Comparison of ENCODE assay signal across 8 cellular contexts in the genomic region with DNA sequence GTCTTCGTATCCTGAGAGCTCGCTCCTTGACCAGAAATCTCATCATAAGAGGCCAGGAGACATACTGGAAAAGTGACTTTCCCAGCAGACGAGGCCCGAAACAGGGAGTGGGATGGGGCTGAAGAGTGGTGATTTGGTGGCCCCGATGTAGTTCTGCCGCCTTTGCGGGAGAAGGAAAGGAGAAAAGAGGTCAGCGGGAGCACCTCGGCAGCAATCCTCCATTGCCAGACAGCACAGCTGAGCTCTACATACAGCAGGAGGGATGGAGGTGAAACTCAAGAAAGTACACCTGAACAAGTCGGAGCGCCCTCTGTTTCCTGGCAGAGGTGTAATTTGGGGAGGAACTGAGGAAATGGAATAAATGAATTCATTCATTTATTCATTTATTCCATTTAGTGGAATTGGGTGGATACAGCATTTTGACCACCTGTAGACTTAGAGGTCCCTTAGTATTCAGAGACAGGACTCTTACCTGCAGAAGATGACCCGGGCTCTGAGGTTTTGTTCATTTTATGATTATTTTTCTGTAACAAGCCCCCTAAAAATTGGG. TPM values are rescaled to one million over a fixed set of nuclear protein-coding genes. Genes with fewer than 3 reads are reported as not detected.
DNase-seq lines count a peak whose midpoint lies in the region; ATAC-seq, FAIRE-seq and TF ChIP-seq lines count a peak whose summit lies in the region.

No MANE protein-coding gene starts in this region.

- H3K79me2 ChIP-seq in GM12878 (ENCODE audit: control insufficient read depth, insufficient read depth, low read length): no peaks in the 10 kb centered on the region

- no peak for TF ChIP-seq RAD21 in GM12878 (IDR thresholded peaks at IDR 0.05; ENCODE audit: insufficient read depth, low read depth, low read length)

- H3K4me3 ChIP-seq in GM12878: peak overlapping the region; percentile 53; the same call in 1 of the 2 replicates
- H3K4me3 ChIP-seq in uterus: peak overlapping the region; percentile 23 to 35

- H3K36me3 Mint-ChIP-seq in mesothelial cell of epicardium: no peaks in the 10 kb centered on the region

- peak overlapping the region; percentile 86 for H2AFZ ChIP-seq in GM12878 (ENCODE audit: control insufficient read depth, low read depth, low read length)

- no peaks in the 10 kb centered on the region for H4K20me1 ChIP-seq in GM12878 (ENCODE audit: control insufficient read depth, insufficient read depth)

- no peaks in the 10 kb centered on the region for H3K9me3 Mint-ChIP-seq in mesothelial cell of epicardium

- CTCF ChIA-PET in GM12878 (lab: Yijun Ruan, JAX): interaction anchor here (0.6 to 6.6 kb wide), 41 partner anchors 7 to 450 kb away, joined by 3 to 561 read pairs (median 4); partner anchors contain the start of genes POLR1H, PPP1R11, TRIM10 and TRIM31

- peaks cover 93% of the 10 kb centered on the region for H3K27me3 Mint-ChIP-seq in mesothelial cell of epicardium (ENCODE audit: low read depth)

- DNase-seq in stimulated activated CD4-positive, alpha-beta T cell treated with anti-CD3 and anti-CD28 coated beads, Interleukin-15, amount 100 ng/mL, for 24 hours: peak; percentile 15
- no peak for DNase-seq in stimulated activated CD4-positive, alpha-beta T cell treated with anti-CD3 and anti-CD28 coated beads, Interleukin-2, amount 100 ng/mL, for 48 hours
- no peak for DNase-seq in GM12878 (ENCODE audit: low read depth, low spot score)
- no peak for DNase-seq in mesothelial cell of epicardium (ENCODE audit: low spot score in 2 of 2, unreplicated experiment in 2 of 2)
- no peak for DNase-seq in uterus
- DNase-seq in KG1 (lab: John Stamatoyannopoulos, UW): no peak
- DNase-seq in NCI-H1092 treated with DMSO at 0.1 percent for 48 hours (lab: John Stamatoyannopoulos, UW): no peak
- no peak for DNase-seq in effector CD4-positive, alpha-beta T cell

- no peak for TF ChIP-seq POLR2A in GM12878 (IDR thresholded peaks at IDR 0.05; ENCODE audit: low read depth, low read length)
- TF ChIP-seq POLR2A in uterus (IDR thresholded peaks at IDR 0.05): no peak

- peak overlapping the region; percentile 94 for H3K4me2 ChIP-seq in GM12878 (ENCODE audit: control insufficient read depth, insufficient read depth)

- H3K9me3 ChIP-seq in GM12878 (replicated peaks; ENCODE audit: control insufficient read depth, insufficient read depth, low read length) (no peaks in the 10 kb centered on the region), uterus (no peaks in the 10 kb centered on the region)

- no peak for FAIRE-seq in GM12878 (lab: Jason Lieb, UNC)

- no peak overlapping the region for H3K27ac Mint-ChIP-seq in mesothelial cell of epicardium

- TF ChIP-seq EP300 in GM12878 (IDR thresholded peaks at IDR 0.05; ENCODE audit: borderline replicate concordance in 1 of 2, control insufficient read depth in 1 of 2, low read depth in 2 of 2, low read length in 2 of 2): no peak

- RAD21 ChIA-PET in GM12878 (lab: Charles Lee; ENCODE audit: unreplicated experiment): interaction anchor here (0.6 to 9.0 kb wide), 26 partner anchors 9 to 293 kb away, joined by 3 to 333 read pairs (median 5); partner anchors contain the start of genes POLR1H, PPP1R11, TRIM26 and TRIM31

- H3K27ac ChIP-seq in GM12878 (ENCODE audit: control insufficient read depth, insufficient read depth) (no peak overlapping the region), uterus (peak overlapping the region; percentile 58 to 75)

- H3K4me1 ChIP-seq in GM12878 (ENCODE audit: control insufficient read depth, insufficient read depth, low read length) (peaks cover 19% of the 10 kb centered on the region), uterus (peaks cover 0 to 11% of the 10 kb centered on the region in 2 donors)

- POLR2A ChIA-PET in GM12878 (lab: Charles Lee): interaction anchor here (0.8 to 5.0 kb wide), 6 partner anchors 8 to 44 kb away, joined by 3 to 54 read pairs (median 7); partner anchors contain the start of gene TRIM31

- in situ Hi-C loops in GM12878 (cut with MboI): no loop called here

- no peak for TF ChIP-seq CTCF in GM12878 (IDR thresholded peaks at IDR 0.05 in 2 of 3, conservative IDR thresholded peaks at IDR 0.05 in 1 of 3; ENCODE audit: control insufficient read depth in 2 of 3, extremely low read depth in 1 of 3, insufficient read depth in 1 of 3, low read depth in 3 of 3, low read length in 3 of 3)
- no peak for TF ChIP-seq CTCF in mesothelial cell of epicardium (IDR thresholded peaks at IDR 0.05; ENCODE audit: unreplicated experiment)
- no peak for TF ChIP-seq CTCF in uterus (IDR thresholded peaks at IDR 0.05)

- H3K36me3 ChIP-seq in GM12878 (ENCODE audit: control insufficient read depth in 2 of 2, insufficient read depth in 2 of 2, low read length in 1 of 2) (no peaks in the 10 kb centered on the region), uterus (no peaks in the 10 kb centered on the region)

- no peak for ATAC-seq in GM12878

- peaks cover 24% of the 10 kb centered on the region for H3K4me1 Mint-ChIP-seq in mesothelial cell of epicardium

- peak overlapping the region; percentile 34; the same call in 1 of the 2 replicates for H3K9ac ChIP-seq in GM12878 (ENCODE audit: control insufficient read depth, insufficient read depth, low read length)

- WGBS in GM12878 (ENCODE audit: insufficient coverage, insufficient replicate concordance, low lambda C conversion rate, missing lambda C conversion rate): 27% methylated on average over 12 of the region's 12 CpGs

- H3K4me3 Mint-ChIP-seq in mesothelial cell of epicardium: peak overlapping the region; percentile 71

- intact Hi-C loops in GM12878 (cut with micrococcal nuclease; ENCODE audit: unreplicated experiment): loop anchor here (1.0 kb wide), 2 partner anchors 28 to 67 kb away; no protein-coding TSS in a partner anchor
- intact Hi-C loops in uterus (cut with DNase I; ENCODE audit: low total_unique reads): no loop called here

- H3K27me3 ChIP-seq in GM12878 (replicated peaks in 1 of 2; ENCODE audit: control insufficient read depth in 2 of 2, insufficient read depth in 2 of 2, low read length in 1 of 2) (peaks cover 10 to 24% of the 10 kb centered on the region in 2 experiments), uterus (peaks cover 0 to 17% of the 10 kb centered on the region in 2 donors)

- SMC1A ChIA-PET in GM12878 (lab: Charles Lee; ENCODE audit: uncharacterized antibody, unreplicated experiment): interaction anchor here (0.8 to 16.6 kb wide), 25 partner anchors 10 to 456 kb away, joined by 3 to 647 read pairs (median 4); partner anchors contain the start of genes POLR1H, TRIM26, TRIM31 and TRIM40

- BruUV-seq in GM12878 (replicated peaks; lab: Mats Ljungman, UMichigan): no TSS peak

RNA-seq across cellular contexts. Expression of gene TRIM31, which starts 9.2 kb away (rescaled TPM):
- 8.0 and 9.0 TPM in 2 replicates for total RNA-seq in GM12878 (2013; cell fraction: nucleolus; rRNA removed)
- total RNA-seq in GM12878 (2014; rRNA removed): 0.11 and 0.22 TPM in 2 replicates
- 0.09 and 0.31 TPM in 2 replicates for total RNA-seq in GM12878 (2014; rRNA removed; fragmentation: Illumina TruSeq; extraction: Trizol)
- 0.18 and 0.35 TPM in 2 replicates for total RNA-seq in GM12878 (2021)
- polyA plus RNA-seq in GM12878 (2011; ENCODE audit: low read depth): 0.66 TPM
- polyA plus RNA-seq in GM12878 (2011; rRNA removed): 17.4 and 20.5 TPM in 2 replicates
- polyA plus RNA-seq in GM12878 (2011; cell fraction: cytosol; rRNA removed): 14.1 and 18.0 TPM in 2 replicates
- 34.8 and 44.5 TPM in 2 replicates for polyA plus RNA-seq in GM12878 (2011; cell fraction: nucleus; rRNA removed)
- polyA plus RNA-seq in GM12878 (2012): 0.13 and 0.16 TPM in 2 replicates
- 0.47 and 0.57 TPM in 2 replicates for polyA plus RNA-seq in GM12878 (2014; fragmentation: Illumina TruSeq; extraction: Trizol)
- under 1 TPM in 1 of 2 experiments, not detected in 1; 0.09 TPM for polyA plus RNA-seq in GM12878 (2014; fragmentation: Nextera tagmentation; extraction: Ambion mirVana)
- 0.33 and 0.41 TPM in 2 replicates for polyA plus RNA-seq in GM12878 (2014; rRNA removed)
- not detected for polyA plus RNA-seq in GM12878 (2016; fragmentation: Nextera tagmentation; extraction: Ambion mirVana)
- 14.7 and 16.4 TPM in 2 replicates for polyA minus RNA-seq in GM12878 (2011; rRNA and poly(A)+ RNA removed)
- polyA minus RNA-seq in GM12878 (2011; cell fraction: cytosol; rRNA and poly(A)+ RNA removed): 5.8 and 7.5 TPM in 2 replicates
- polyA minus RNA-seq in GM12878 (2011; cell fraction: nucleus; rRNA and poly(A)+ RNA removed): 12.8 and 13.3 TPM in 2 replicates
- 0.58 to 0.68 TPM in 2 of 3 replicates, not detected in the other for total RNA-seq in mesothelial cell of epicardium
- not detected for total RNA-seq in uterus

RNA-seq across cellular contexts. Expression of gene RNF39, which starts 28.1 kb away (rescaled TPM):
- total RNA-seq in GM12878 (2013; cell fraction: nucleolus; rRNA removed): not detected in 2 replicates
- not detected in 2 replicates for total RNA-seq in GM12878 (2014; rRNA removed)
- total RNA-seq in GM12878 (2014; rRNA removed; fragmentation: Illumina TruSeq; extraction: Trizol): not detected in 2 replicates
- total RNA-seq in GM12878 (2021): not detected in 2 replicates
- 0.25 TPM for polyA plus RNA-seq in GM12878 (2011; ENCODE audit: low read depth)
- not detected in 2 replicates for polyA plus RNA-seq in GM12878 (2011; rRNA removed)
- polyA plus RNA-seq in GM12878 (2011; cell fraction: cytosol; rRNA removed): not detected in 2 replicates
- polyA plus RNA-seq in GM12878 (2011; cell fraction: nucleus; rRNA removed): not detected in 2 replicates
- 0.31 and 0.50 TPM in 2 replicates for polyA plus RNA-seq in GM12878 (2012)
- polyA plus RNA-seq in GM12878 (2014; fragmentation: Illumina TruSeq; extraction: Trizol): not detected in 2 replicates
- polyA plus RNA-seq in GM12878 (2014; fragmentation: Nextera tagmentation; extraction: Ambion mirVana): not detected
- polyA plus RNA-seq in GM12878 (2014; rRNA removed): 0.04 TPM in 1 of 2 replicates, not detected in the other
- under 1 TPM in 1 of 2 experiments, not detected in 1; 0.11 TPM for polyA plus RNA-seq in GM12878 (2016; fragmentation: Nextera tagmentation; extraction: Ambion mirVana)
- not detected in 2 replicates for polyA minus RNA-seq in GM12878 (2011; rRNA and poly(A)+ RNA removed)
- not detected in 2 replicates for polyA minus RNA-seq in GM12878 (2011; cell fraction: cytosol; rRNA and poly(A)+ RNA removed)
- not detected in 2 replicates for polyA minus RNA-seq in GM12878 (2011; cell fraction: nucleus; rRNA and poly(A)+ RNA removed)
- not detected in 3 replicates for total RNA-seq in mesothelial cell of epicardium
- total RNA-seq in uterus: under 1 TPM in 2 of 4 donors, not detected in 2; 0.21 to 0.83 TPM

RNA-seq across cellular contexts. Expression of gene TRIM40, which starts 32.2 kb away (rescaled TPM):
- total RNA-seq in GM12878 (2013; cell fraction: nucleolus; rRNA removed): not detected in 2 replicates
- total RNA-seq in GM12878 (2014; rRNA removed) (0.05 TPM in 1 of 2 replicates, not detected in the other), GM12878 (2014; rRNA removed; fragmentation: Illumina TruSeq; extraction: Trizol) (not detected in 2 replicates), GM12878 (2021) (not detected in 2 replicates), mesothelial cell of epicardium (not detected in 3 replicates), uterus (not detected)
- not detected for polyA plus RNA-seq in GM12878 (2011; ENCODE audit: low read depth)
- polyA plus RNA-seq in GM12878 (2011; rRNA removed) (not detected in 2 replicates), GM12878 (2014; fragmentation: Illumina TruSeq; extraction: Trizol) (not detected in 2 replicates), GM12878 (2014; fragmentation: Nextera tagmentation; extraction: Ambion mirVana) (not detected), GM12878 (2014; rRNA removed) (not detected in 2 replicates), GM12878 (2016; fragmentation: Nextera tagmentation; extraction: Ambion mirVana) (not detected)
- polyA plus RNA-seq in GM12878 (2011; cell fraction: cytosol; rRNA removed): not detected in 2 replicates
- not detected in 2 replicates for polyA plus RNA-seq in GM12878 (2011; cell fraction: nucleus; rRNA removed)
- not detected in 2 replicates for polyA plus RNA-seq in GM12878 (2012)
- polyA minus RNA-seq in GM12878 (2011; rRNA and poly(A)+ RNA removed): not detected in 2 replicates
- polyA minus RNA-seq in GM12878 (2011; cell fraction: cytosol; rRNA and poly(A)+ RNA removed): not detected in 2 replicates
- polyA minus RNA-seq in GM12878 (2011; cell fraction: nucleus; rRNA and poly(A)+ RNA removed): not detected in 2 replicates

RNA-seq across cellular contexts. Expression of gene PPP1R11, which starts 36.7 kb away (rescaled TPM):
- total RNA-seq in GM12878 (2013; cell fraction: nucleolus; rRNA removed): 8.2 and 10.4 TPM in 2 replicates
- 27.4 and 32.9 TPM in 2 replicates for total RNA-seq in GM12878 (2014; rRNA removed)
- total RNA-seq in GM12878 (2014; rRNA removed; fragmentation: Illumina TruSeq; extraction: Trizol): 24.3 and 27.8 TPM in 2 replicates
- total RNA-seq in GM12878 (2021): 28.7 and 28.8 TPM in 2 replicates
- 19.9 TPM for polyA plus RNA-seq in GM12878 (2011; ENCODE audit: low read depth)
- 48.0 and 56.1 TPM in 2 replicates for polyA plus RNA-seq in GM12878 (2011; rRNA removed)
- polyA plus RNA-seq in GM12878 (2011; cell fraction: cytosol; rRNA removed): 40.0 and 49.5 TPM in 2 replicates
- 22.5 and 26.5 TPM in 2 replicates for polyA plus RNA-seq in GM12878 (2011; cell fraction: nucleus; rRNA removed)
- 26.6 and 30.0 TPM in 2 replicates for polyA plus RNA-seq in GM12878 (2012)
- 48.9 and 54.3 TPM in 2 replicates for polyA plus RNA-seq in GM12878 (2014; fragmentation: Illumina TruSeq; extraction: Trizol)
- polyA plus RNA-seq in GM12878 (2014; fragmentation: Nextera tagmentation; extraction: Ambion mirVana): 10 to 100 TPM; 12.6 to 13.4 TPM
- 33.5 and 38.2 TPM in 2 replicates for polyA plus RNA-seq in GM12878 (2014; rRNA removed)
- polyA plus RNA-seq in GM12878 (2016; fragmentation: Nextera tagmentation; extraction: Ambion mirVana): 10 to 100 TPM; 46.2 TPM
- 20.4 and 27.6 TPM in 2 replicates for polyA minus RNA-seq in GM12878 (2011; rRNA and poly(A)+ RNA removed)
- polyA minus RNA-seq in GM12878 (2011; cell fraction: cytosol; rRNA and poly(A)+ RNA removed): 9.2 and 12.0 TPM in 2 replicates
- 8.3 and 10.7 TPM in 2 replicates for polyA minus RNA-seq in GM12878 (2011; cell fraction: nucleus; rRNA and poly(A)+ RNA removed)
- 29.7 to 32.2 TPM (median 30.0 TPM) in 3 replicates for total RNA-seq in mesothelial cell of epicardium
- total RNA-seq in uterus: 10 to 100 TPM in 3 of 4 donors, 1 to 10 TPM in 1; 7.9 to 47.9 (median 23.3) TPM

RNA-seq across cellular contexts. Expression of gene POLR1H, which starts 42.6 kb away (rescaled TPM):
- total RNA-seq in GM12878 (2013; cell fraction: nucleolus; rRNA removed): 8.0 and 8.2 TPM in 2 replicates
- total RNA-seq in GM12878 (2014; rRNA removed): 61.9 and 66.5 TPM in 2 replicates
- 62.7 and 63.0 TPM in 2 replicates for total RNA-seq in GM12878 (2014; rRNA removed; fragmentation: Illumina TruSeq; extraction: Trizol)
- total RNA-seq in GM12878 (2021): 47.4 and 50.6 TPM in 2 replicates
- polyA plus RNA-seq in GM12878 (2011; ENCODE audit: low read depth): 29.7 TPM
- polyA plus RNA-seq in GM12878 (2011; rRNA removed): 60.5 and 88.9 TPM in 2 replicates
- 97.4 and 113 TPM in 2 replicates for polyA plus RNA-seq in GM12878 (2011; cell fraction: cytosol; rRNA removed)
- 67.2 and 79.1 TPM in 2 replicates for polyA plus RNA-seq in GM12878 (2011; cell fraction: nucleus; rRNA removed)
- 44.1 and 52.3 TPM in 2 replicates for polyA plus RNA-seq in GM12878 (2012)
- polyA plus RNA-seq in GM12878 (2014; fragmentation: Illumina TruSeq; extraction: Trizol): 30.7 and 54.0 TPM in 2 replicates
- 100 to 1,000 TPM; 154 to 160 TPM for polyA plus RNA-seq in GM12878 (2014; fragmentation: Nextera tagmentation; extraction: Ambion mirVana)
- polyA plus RNA-seq in GM12878 (2014; rRNA removed): 59.9 and 67.5 TPM in 2 replicates
- 100 to 1,000 TPM in 1 of 2 experiments, 10 to 100 TPM in 1; 99.5 to 108 TPM for polyA plus RNA-seq in GM12878 (2016; fragmentation: Nextera tagmentation; extraction: Ambion mirVana)
- polyA minus RNA-seq in GM12878 (2011; rRNA and poly(A)+ RNA removed): 29.6 and 32.1 TPM in 2 replicates
- polyA minus RNA-seq in GM12878 (2011; cell fraction: cytosol; rRNA and poly(A)+ RNA removed): 4.9 and 5.8 TPM in 2 replicates
- polyA minus RNA-seq in GM12878 (2011; cell fraction: nucleus; rRNA and poly(A)+ RNA removed): 10.9 and 13.3 TPM in 2 replicates
- total RNA-seq in mesothelial cell of epicardium: 31.1 to 32.7 TPM (median 31.4 TPM) in 3 replicates
- total RNA-seq in uterus: 100 to 1,000 TPM in 1 of 4 donors, 10 to 100 TPM in 3; 21.2 to 121 (median 33.4) TPM
